6 cellular contexts compared by ENCODE assay signal in genomic region chr19:55485439-55486011, GRCh38. TPM values are rescaled to one million over a fixed set of nuclear protein-coding genes. Genes with fewer than 3 reads are reported as not detected.
DNase-seq lines count a peak whose midpoint lies in the region; ATAC-seq and TF ChIP-seq lines count a peak whose summit lies in the region.

No MANE protein-coding gene starts in this region.

- H3K27ac ChIP-seq in upper lobe of right lung, result peak overlapping the region; percentile 69

- H3K4me1 ChIP-seq in upper lobe of right lung, result peaks cover 8% of the 10 kb centered on the region

- H3K27me3 Mint-ChIP-seq in glutamatergic neuron (ENCODE audit: unreplicated experiment), result peaks cover 15% of the 10 kb centered on the region

- H3K36me3 ChIP-seq in upper lobe of right lung, result peaks cover 5% of the 10 kb centered on the region

- H3K4me1 Mint-ChIP-seq in glutamatergic neuron (ENCODE audit: low read depth, unreplicated experiment), result peaks cover 11% of the 10 kb centered on the region

- no peaks in the 10 kb centered on the region for H3K27me3 ChIP-seq in upper lobe of right lung

- ATAC-seq in Right ventricle myocardium inferior (no peak), upper lobe of right lung (no peak), GM18858 (IDR thresholded peaks at IDR 0.05; ENCODE audit: unreplicated experiment) (no peak)

- H3K36me3 Mint-ChIP-seq in glutamatergic neuron (ENCODE audit: unreplicated experiment), result no peaks in the 10 kb centered on the region

- TF ChIP-seq CTCF in glutamatergic neuron (IDR thresholded peaks at IDR 0.05; ENCODE audit: partially characterized antibody, unreplicated experiment) (no peak), upper lobe of right lung (IDR thresholded peaks at IDR 0.05) (no peak)

- no peaks in the 10 kb centered on the region for H3K9me3 ChIP-seq in upper lobe of right lung

- intact Hi-C loops in Right ventricle myocardium inferior (cut with DNase I) (no loop called here), cardiac septum (cut with DNase I) (no loop called here), upper lobe of right lung (cut with DNase I) (no loop called here)

- H3K4me3 ChIP-seq in upper lobe of right lung, result peak overlapping the region; percentile 55

- DNase-seq in Right ventricle myocardium inferior (ENCODE audit: missing footprints) (peak; percentile 67), cardiac septum (ENCODE audit: low spot score) (no peak), glutamatergic neuron (no peak), upper lobe of right lung (no peak), mesenteric fat pad (ENCODE audit: low spot score) (no peak)

- peak overlapping the region; percentile 84 for H3K27ac Mint-ChIP-seq in glutamatergic neuron (ENCODE audit: unreplicated experiment)

- peaks cover 8% of the 10 kb centered on the region for H3K9me3 Mint-ChIP-seq in glutamatergic neuron (ENCODE audit: unreplicated experiment)

- peak overlapping the region; percentile 92 for H3K4me3 Mint-ChIP-seq in glutamatergic neuron (ENCODE audit: unreplicated experiment)

RNA-seq across cellular contexts. Expression of gene NAT14, which starts 0.5 kb away (rescaled TPM):
- total RNA-seq in Right ventricle myocardium inferior (5.6 TPM), cardiac septum (6.0 TPM), glutamatergic neuron (ENCODE audit: unreplicated experiment) (125 TPM), upper lobe of right lung (14.7 TPM), mesenteric fat pad (7.3 TPM)

RNA-seq across cellular contexts. Expression of gene SSC5D, which starts 2.7 kb away (rescaled TPM):
- total RNA-seq in Right ventricle myocardium inferior, result 3.4 TPM
- 7.7 TPM for total RNA-seq in cardiac septum
- 7.6 TPM for total RNA-seq in glutamatergic neuron (ENCODE audit: unreplicated experiment)
- total RNA-seq in upper lobe of right lung, result 6.0 TPM
- total RNA-seq in mesenteric fat pad, result 13.9 TPM

RNA-seq across cellular contexts. Expression of gene ZNF628, which starts 9.1 kb away (rescaled TPM):
- total RNA-seq in Right ventricle myocardium inferior, result 5.7 TPM
- 3.4 TPM for total RNA-seq in cardiac septum
- total RNA-seq in glutamatergic neuron (ENCODE audit: unreplicated experiment), result 13.7 TPM
- 10.2 TPM for total RNA-seq in upper lobe of right lung
- total RNA-seq in mesenteric fat pad, result 9.7 TPM

RNA-seq across cellular contexts. Expression of gene C19orf85, which starts 21.0 kb away (rescaled TPM):
- total RNA-seq in Right ventricle myocardium inferior, result not detected
- total RNA-seq in cardiac septum, result not detected
- total RNA-seq in glutamatergic neuron (ENCODE audit: unreplicated experiment), result not detected
- not detected for total RNA-seq in upper lobe of right lung
- total RNA-seq in mesenteric fat pad, result not detected

RNA-seq across cellular contexts. Expression of gene ISOC2, which starts 24.1 kb away (rescaled TPM):
- total RNA-seq in Right ventricle myocardium inferior (55.2 TPM), cardiac septum (50.8 TPM), glutamatergic neuron (ENCODE audit: unreplicated experiment) (24.9 TPM), upper lobe of right lung (25.3 TPM), mesenteric fat pad (53.2 TPM)
